ENCODE assay signal across 18 cellular contexts in genomic region chr1:161933592-161934277, GRCh38.
DNase-seq lines count a peak whose midpoint lies in the region; ATAC-seq and TF ChIP-seq lines count a peak whose summit lies in the region.
"Had no signal": no experiment of that assay in that cellular context is flagged by ENCODE, and none has a peak within 500 bp of the region (broad histone marks: within the 10 kb centered on the region; RNA-seq: fewer than 3 reads in every experiment).

No MANE protein-coding gene starts in this region.

- dilution Hi-C loops in IMR-90 (cut with HindIII; ENCODE audit: low sequenced_read_pairs, unreplicated experiment): no loop called here

- TSS peak; percentile 44 for BruUV-seq in IMR-90 (replicated peaks; lab: Mats Ljungman, UMichigan)

- H3K4me3 Mint-ChIP-seq in activated naive CD4-positive, alpha-beta T cell treated with anti-CD3 and anti-CD28 coated beads, Interleukin-2, amount 50 U/mL, for 24 hours: peak overlapping the region; percentile 35
- H3K4me3 Mint-ChIP-seq in activated T-helper 2 cell treated with anti-CD3 and anti-CD28 coated beads, Interferon-gamma antibody, Interleukin-2, Interleukin-4, amounts not matched to agents 10 μg/mL and 5 μg/mL and 100 μg/mL, durations not matched to agents 14 hours and 24 hours and 36 hours (ENCODE audit: low read depth): peak overlapping the region; percentile 4

- peaks cover 2% of the 10 kb centered on the region; the same call in 1 of the 2 replicates for H4K20me1 ChIP-seq in IMR-90 (ENCODE audit: insufficient read depth, low read length)

- H3K4me1 ChIP-seq in IMR-90 (ENCODE audit: control insufficient read depth, insufficient read depth, low read length): no peaks in the 10 kb centered on the region; the same call in 1 of the 2 replicates
- H3K4me1 ChIP-seq: HAP-1, stomach had no signal

- CTCF ChIA-PET in IMR-90 (lab: Yijun Ruan, JAX): no interaction called here

- no peak for DNase-seq in activated naive CD4-positive, alpha-beta T cell treated with anti-CD3 and anti-CD28 coated beads, Interleukin-2, amount 50 U/mL, for 16 hours
- DNase-seq in IMR-90: no peak
- no peak for DNase-seq in activated T-helper 2 cell treated with anti-CD3 and anti-CD28 coated beads, Interferon-gamma antibody, Interleukin-2, Interleukin-4, amounts not matched to agents 10 μg/mL and 5 μg/mL and 100 μg/mL, durations not matched to agents 14 hours and 24 hours and 36 hours (ENCODE audit: low spot score)
- DNase-seq in hippocampal formation (lab: John Stamatoyannopoulos, UW): no peak
- DNase-seq in NCI-H2081 treated with DMSO at 0.1 percent for 48 hours (lab: John Stamatoyannopoulos, UW): no peak
- no peak for DNase-seq in CD1c-positive myeloid dendritic cell (ENCODE audit: extremely low spot score)
- DNase-seq in SW480 (ENCODE audit: low spot score): no peak
- DNase-seq: activated CD4-positive, alpha-beta T cell treated with anti-CD3 and anti-CD28 coated beads for 4 hours; amygdala; BE2C; foreskin melanocyte; islet precursor cell; NCI-H1436; NCI-H748 treated with DMSO at 0.1 percent for 48 hours; stimulated activated CD4-positive, alpha-beta T cell treated with anti-CD3 and anti-CD28 coated beads, Interleukin-4, amount 100 ng/mL, for 1 hour; stomach had no signal

- H4K5ac ChIP-seq in IMR-90 (ENCODE audit: low read depth, low read length): no peak overlapping the region

- POLR2A ChIA-PET in IMR-90 (lab: Charles Lee; ENCODE audit: unreplicated experiment): interaction anchor here (0.5 kb wide), 1 partner anchor 644 kb away, joined by 3 read pairs; no protein-coding TSS in a partner anchor

- no peak overlapping the region for H2BK15ac ChIP-seq in IMR-90 (ENCODE audit: low read depth, low read length)

- no peaks in the 10 kb centered on the region for H3K9me3 ChIP-seq in IMR-90 (ENCODE audit: control insufficient read depth, insufficient read depth, low read length)
- H3K9me3 ChIP-seq: BE2C, HAP-1, stomach had no signal

- no peak overlapping the region for H2BK20ac ChIP-seq in IMR-90 (ENCODE audit: low read depth, low read length)

- no peaks in the 10 kb centered on the region for H3K27me3 Mint-ChIP-seq in activated naive CD4-positive, alpha-beta T cell treated with anti-CD3 and anti-CD28 coated beads, Interleukin-2, amount 50 U/mL, for 24 hours
- H3K27me3 Mint-ChIP-seq in activated T-helper 2 cell treated with anti-CD3 and anti-CD28 coated beads, Interferon-gamma antibody, Interleukin-2, Interleukin-4, amounts not matched to agents 10 μg/mL and 5 μg/mL and 100 μg/mL, durations not matched to agents 14 hours and 24 hours and 36 hours (ENCODE audit: low read depth): no peaks in the 10 kb centered on the region

- TF ChIP-seq POLR2A in IMR-90 (IDR thresholded peaks at IDR 0.05; ENCODE audit: low read depth, low read length): no peak

- no CpG with 5 or more reads among the region's 5 CpGs for WGBS in IMR-90 (ENCODE audit: extremely low coverage in 2 of 2, insufficient read length in 1 of 2), 2 experiments

- peaks cover 3% of the 10 kb centered on the region; the same call in 1 of the 2 replicates for H3K9me1 ChIP-seq in IMR-90 (ENCODE audit: insufficient read depth, low read length)

- TF ChIP-seq RAD21 in IMR-90 (IDR thresholded peaks at IDR 0.05; ENCODE audit: low read length): no peak

- peaks cover 8% of the 10 kb centered on the region for H3K9me3 Mint-ChIP-seq in activated naive CD4-positive, alpha-beta T cell treated with anti-CD3 and anti-CD28 coated beads, Interleukin-2, amount 50 U/mL, for 24 hours
- no peaks in the 10 kb centered on the region for H3K9me3 Mint-ChIP-seq in activated T-helper 2 cell treated with anti-CD3 and anti-CD28 coated beads, Interferon-gamma antibody, Interleukin-2, Interleukin-4, amounts not matched to agents 10 μg/mL and 5 μg/mL and 100 μg/mL, durations not matched to agents 14 hours and 24 hours and 36 hours

- ATAC-seq in IMR-90 (ENCODE audit: low read depth): no peak

- no peak overlapping the region for H3K4me3 ChIP-seq in IMR-90 (ENCODE audit: insufficient read depth, low read depth, low read length)
- H3K4me3 ChIP-seq: HAP-1, stomach had no signal

- H3K4ac ChIP-seq in IMR-90 (ENCODE audit: low read depth, low read length): no peak overlapping the region

- no peak overlapping the region for H2AFZ ChIP-seq in IMR-90 (replicated peaks; ENCODE audit: low read length, poor library complexity)

- no peak overlapping the region for H3K56ac ChIP-seq in IMR-90 (ENCODE audit: extremely low read depth, insufficient read depth, low read length)

- H2AK9ac ChIP-seq in IMR-90 (replicated peaks; ENCODE audit: low read depth, low read length, poor library complexity): no peak overlapping the region

- H3K27ac ChIP-seq in IMR-90 (ENCODE audit: insufficient read depth, low read length): no peak overlapping the region
- H3K27ac ChIP-seq: stomach had no signal

- H3K4me1 Mint-ChIP-seq in activated naive CD4-positive, alpha-beta T cell treated with anti-CD3 and anti-CD28 coated beads, Interleukin-2, amount 50 U/mL, for 24 hours: peaks cover 77% of the 10 kb centered on the region
- H3K4me1 Mint-ChIP-seq in activated T-helper 2 cell treated with anti-CD3 and anti-CD28 coated beads, Interferon-gamma antibody, Interleukin-2, Interleukin-4, amounts not matched to agents 10 μg/mL and 5 μg/mL and 100 μg/mL, durations not matched to agents 14 hours and 24 hours and 36 hours (ENCODE audit: low read depth): peaks cover 25% of the 10 kb centered on the region

- intact Hi-C loops in IMR-90 (cut with micrococcal nuclease): loop anchor here (5.0 kb wide), 1 partner anchor 41 kb away; no protein-coding TSS in a partner anchor
- intact Hi-C loops in activated T-helper 2 cell treated with anti-CD3 and anti-CD28 coated beads, Interferon-gamma antibody, Interleukin-2, Interleukin-4, amounts not matched to agents 10 μg/mL and 5 μg/mL and 100 μg/mL, durations not matched to agents 14 hours and 24 hours and 36 hours (cut with micrococcal nuclease): loop anchor here (2.0 kb wide), 1 partner anchor 15 kb away; no protein-coding TSS in a partner anchor

- no peak overlapping the region for H4K8ac ChIP-seq in IMR-90 (ENCODE audit: low read depth in 2 of 2, low read length in 2 of 2)

- H3K18ac ChIP-seq in IMR-90 (ENCODE audit: low read depth, low read length): no peak overlapping the region

- peaks cover 23% of the 10 kb centered on the region for H3K36me3 Mint-ChIP-seq in activated naive CD4-positive, alpha-beta T cell treated with anti-CD3 and anti-CD28 coated beads, Interleukin-2, amount 50 U/mL, for 24 hours
- peaks cover 24% of the 10 kb centered on the region for H3K36me3 Mint-ChIP-seq in activated T-helper 2 cell treated with anti-CD3 and anti-CD28 coated beads, Interferon-gamma antibody, Interleukin-2, Interleukin-4, amounts not matched to agents 10 μg/mL and 5 μg/mL and 100 μg/mL, durations not matched to agents 14 hours and 24 hours and 36 hours (ENCODE audit: low read depth)

- no peak overlapping the region for H3K9ac ChIP-seq in IMR-90 (ENCODE audit: low read depth, low read length)

- no peaks in the 10 kb centered on the region for H3K36me3 ChIP-seq in IMR-90 (ENCODE audit: control insufficient read depth, insufficient read depth, low read length)
- H3K36me3 ChIP-seq: BE2C, HAP-1 had no signal

- H2AK5ac ChIP-seq in IMR-90 (ENCODE audit: low read depth, low read length): no peak overlapping the region

- no peak overlapping the region for H2BK120ac ChIP-seq in IMR-90 (ENCODE audit: low read depth, low read length)

- no peak for TF ChIP-seq CTCF in IMR-90 (conservative IDR thresholded peaks at IDR 0.05; ENCODE audit: low read depth, low read length)

- in situ Hi-C loops in IMR-90 (cut with MboI; ENCODE audit: low sequenced_read_pairs): no loop called here

- H2BK5ac ChIP-seq in IMR-90 (ENCODE audit: low read depth, low read length, poor library complexity, severe bottlenecking): no peak overlapping the region

- H3K14ac ChIP-seq in IMR-90 (replicated peaks; ENCODE audit: low read depth, low read length): no peak overlapping the region

- H3K79me1 ChIP-seq in IMR-90 (ENCODE audit: low read depth in 1 of 2, low read length in 2 of 2): no peaks in the 10 kb centered on the region

- no peak overlapping the region for H3K4me2 ChIP-seq in IMR-90 (ENCODE audit: low read depth, low read length)

- H4K91ac ChIP-seq in IMR-90 (ENCODE audit: insufficient read depth, low read depth, low read length): no peak overlapping the region

- H3K27ac Mint-ChIP-seq in activated naive CD4-positive, alpha-beta T cell treated with anti-CD3 and anti-CD28 coated beads, Interleukin-2, amount 50 U/mL, for 24 hours: peak overlapping the region; percentile 93
- H3K27ac Mint-ChIP-seq in activated T-helper 2 cell treated with anti-CD3 and anti-CD28 coated beads, Interferon-gamma antibody, Interleukin-2, Interleukin-4, amounts not matched to agents 10 μg/mL and 5 μg/mL and 100 μg/mL, durations not matched to agents 14 hours and 24 hours and 36 hours: peak overlapping the region; percentile 5

- H3K23ac ChIP-seq in IMR-90 (ENCODE audit: low read depth, low read length): no peak overlapping the region

- H3K27me3 ChIP-seq in IMR-90 (ENCODE audit: control insufficient read depth, insufficient read depth, low read length): no peaks in the 10 kb centered on the region
- H3K27me3 ChIP-seq: BE2C, stomach had no signal

TF ChIP-seq in IMR-90, 13 proteins besides CTCF, POLR2A, EP300 and RAD21:
- no peak for TF ChIP-seq RCOR1 (IDR thresholded peaks at IDR 0.05; ENCODE audit: insufficient replicate concordance, low read length)
TF ChIP-seq in IMR-90: peak in this region for 0.
